In genomic region chr7:78019457-78020130, GRCh38 we compare ENCODE assay signal across 1 cellular context.
A peak's percentile ranks its signal among the peaks of the same experiment; 100 is the strongest.
TF ChIP-seq lines count a peak whose summit lies in the region.

No MANE protein-coding gene starts in this region.

TF ChIP-seq in K562, 482 proteins besides CTCF, POLR2A, EP300 and RAD21 (continued from another document and continues in another):
- peak; percentile 72; the same call in 1 of the 2 replicates for TF ChIP-seq TFAP4 (CRISPR knock-in tag; IDR thresholded peaks at IDR 0.05; ENCODE audit: borderline replicate concordance)
- TF ChIP-seq ZNF639 (CRISPR knock-in tag; conservative IDR thresholded peaks at IDR 0.05 in 1 of 2, IDR thresholded peaks at IDR 0.05 in 1 of 2): peak in 1 of 2 experiments; percentile 20; a peak in 1 of 4 replicates
- peak; percentile 28; the same call in 1 of the 2 replicates for TF ChIP-seq JUND (IDR thresholded peaks at IDR 0.05; ENCODE audit: borderline replicate concordance, low read depth, low read length)
- no peak; the same call in 2 of the 3 replicates for TF ChIP-seq JUND (tag; IDR thresholded peaks at IDR 0.05; ENCODE audit: borderline replicate concordance, low read depth, low read length)
- TF ChIP-seq KDM1A (IDR thresholded peaks at IDR 0.05): peak in 1 of 2 experiments; percentile 40; a peak in 2 of 4 replicates
- peak in 1 of 2 experiments; percentile 59; a peak in 2 of 4 replicates for TF ChIP-seq TRIM24 (IDR thresholded peaks at IDR 0.05)
- peak; percentile 18; the same call in 1 of the 2 replicates for TF ChIP-seq HCFC1 (IDR thresholded peaks at IDR 0.05; ENCODE audit: low read depth, low read length)
- TF ChIP-seq CCNT2 (IDR thresholded peaks at IDR 0.05; ENCODE audit: borderline replicate concordance, extremely low read depth, insufficient read length, low read depth, low read length): peak; percentile 31
- no peak for TF ChIP-seq SNRNP70 (optimal IDR thresholded peaks at IDR 0.05; ENCODE audit: low read depth, low read length)
- peak; percentile 73 to 92 for TF ChIP-seq MAZ (CRISPR knock-in tag; conservative IDR thresholded peaks at IDR 0.05 in 1 of 2, IDR thresholded peaks at IDR 0.05 in 1 of 2)
- no peak for TF ChIP-seq NCOA1 (IDR thresholded peaks at IDR 0.05; ENCODE audit: low read depth)
- peak; percentile 41; the same call in 1 of the 2 replicates for TF ChIP-seq MYC (IDR thresholded peaks at IDR 0.05; ENCODE audit: low read depth, low read length)
- no peak for TF ChIP-seq MYC (CRISPR knock-in tag; IDR thresholded peaks at IDR 0.05; ENCODE audit: borderline replicate concordance, low read depth)
- TF ChIP-seq HNRNPLL (IDR thresholded peaks at IDR 0.05; ENCODE audit: low read depth, low read length, poor library complexity, severe bottlenecking): peak; percentile 48
- TF ChIP-seq CREM (IDR thresholded peaks at IDR 0.05; ENCODE audit: low read depth): peak; percentile 52; the same call in 1 of the 2 replicates
- TF ChIP-seq NEUROD1 (IDR thresholded peaks at IDR 0.05; ENCODE audit: borderline replicate concordance, low read depth, low read length, partially characterized antibody): peak; percentile 46
- TF ChIP-seq ZMIZ1 (IDR thresholded peaks at IDR 0.05; ENCODE audit: low read depth in 2 of 2, low read length in 2 of 2): 0 out of 4 replicates have a peak, but pooled peaks of 1 of the 2 experiments have one; percentile 36
- TF ChIP-seq PRDM10 (IDR thresholded peaks at IDR 0.05; ENCODE audit: partially characterized antibody): no peak
- TF ChIP-seq ZBTB1 (CRISPR knock-in tag; IDR thresholded peaks at IDR 0.05; ENCODE audit: borderline replicate concordance, low read depth): 0 out of 2 replicates have a peak, but pooled peaks have one; percentile 37
- peak; percentile 60 to 95 for TF ChIP-seq E2F6 (IDR thresholded peaks at IDR 0.05; ENCODE audit: borderline replicate concordance in 1 of 2, extremely low read depth in 1 of 2, insufficient read depth in 1 of 2, insufficient read length in 1 of 2, low read depth in 1 of 2, low read length in 1 of 2, poor library complexity in 1 of 2, severe bottlenecking in 1 of 2)
- peak; percentile 53; the same call in 1 of the 2 replicates for TF ChIP-seq MGA (IDR thresholded peaks at IDR 0.05)
- no peak for TF ChIP-seq ZNF12 (CRISPR knock-in tag; IDR thresholded peaks at IDR 0.05)
- TF ChIP-seq GTF2F1 (IDR thresholded peaks at IDR 0.05; ENCODE audit: low read depth, low read length): 0 out of 2 replicates have a peak, but pooled peaks have one; percentile 46
- peak; percentile 76 for TF ChIP-seq RBBP5 (IDR thresholded peaks at IDR 0.05; ENCODE audit: borderline replicate concordance, insufficient read depth, low read length, poor library complexity, severe bottlenecking)
- no peak for TF ChIP-seq NR3C1 (CRISPR knock-in tag; IDR thresholded peaks at IDR 0.05)
- TF ChIP-seq MEIS2 (IDR thresholded peaks at IDR 0.05; ENCODE audit: partially characterized antibody): peak; percentile 20
- TF ChIP-seq ZC3H4 (CRISPR knock-in tag; IDR thresholded peaks at IDR 0.05; ENCODE audit: borderline replicate concordance): no peak
- TF ChIP-seq ZNF280B (CRISPR knock-in tag; IDR thresholded peaks at IDR 0.05): no peak
